9 cellular contexts compared by ENCODE assay signal in the genomic region with DNA sequence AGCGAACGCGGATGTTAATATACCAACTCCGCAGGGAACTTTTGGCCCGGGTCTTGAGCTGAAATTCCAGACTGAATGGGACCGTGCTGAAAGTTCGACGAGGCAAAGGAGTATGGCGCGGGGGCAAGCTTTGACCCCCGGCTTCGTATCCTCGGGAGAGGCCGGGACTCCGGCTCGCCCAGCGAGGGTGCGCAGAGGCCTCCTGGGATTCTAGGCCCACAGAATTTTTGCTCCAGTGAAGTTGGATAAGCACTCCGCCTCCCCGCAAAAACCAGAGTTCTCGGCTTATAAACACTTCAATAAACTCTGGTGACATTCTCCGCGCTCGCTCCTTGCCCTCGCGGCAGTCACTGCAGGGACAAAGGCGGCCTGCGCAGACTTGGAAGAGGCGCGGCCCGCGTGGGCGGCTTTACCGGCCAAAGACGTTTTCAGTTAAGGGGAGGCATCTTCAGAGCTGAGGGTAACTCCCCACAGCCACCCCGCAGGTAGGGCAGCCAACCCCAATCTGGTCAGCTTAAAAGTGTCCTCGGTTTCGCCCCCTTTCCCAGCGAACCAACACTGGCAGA.
DNase-seq lines count a peak whose midpoint lies in the region; FAIRE-seq and TF ChIP-seq lines count a peak whose summit lies in the region.
"Had no signal": no experiment of that assay in that cellular context is flagged by ENCODE, and none has a peak within 500 bp of the region (broad histone marks: within the 10 kb centered on the region; RNA-seq: fewer than 3 reads in every experiment).

No MANE protein-coding gene starts in this region.

- no peaks in the 10 kb centered on the region for H3K79me2 ChIP-seq in smooth muscle cell (ENCODE audit: low read depth)

- no peaks in the 10 kb centered on the region for H3K9me3 ChIP-seq in HUES64 (ENCODE audit: insufficient read depth, low read depth, low read length)
- no peaks in the 10 kb centered on the region for H3K9me3 ChIP-seq in smooth muscle cell (replicated peaks; ENCODE audit: low read depth)

- WGBS in HUES64, result under 1% methylated on average over 39 of the region's 39 CpGs
- 3% methylated on average over 39 of the region's 39 CpGs for WGBS in smooth muscle cell (ENCODE audit: low lambda C conversion rate)

- in situ Hi-C loops in astrocyte of the cerebellum (cut with HindIII; ENCODE audit: low sequenced_read_pairs), result no loop called here

- H4K20me1 ChIP-seq in smooth muscle cell (ENCODE audit: low read depth), result no peaks in the 10 kb centered on the region

- H3K9ac ChIP-seq in HUES64 (ENCODE audit: low read depth, low read length) (no peak overlapping the region), smooth muscle cell (ENCODE audit: low read depth) (no peak overlapping the region)

- DNase-seq in astrocyte of the cerebellum (ENCODE audit: low read depth) (no peak), kidney epithelial cell (ENCODE audit: low read depth) (no peak), smooth muscle cell (lab: John Stamatoyannopoulos, UW; ENCODE audit: unreplicated experiment) (no peak), frontal cortex (ENCODE audit: low spot score in 2 of 2) (no peak), NCI-H146 (lab: John Stamatoyannopoulos, UW) (no peak), DMS79 (lab: John Stamatoyannopoulos, UW) (no peak)
- DNase-seq: cortex of kidney had no signal

- H3F3A ChIP-seq in smooth muscle cell (ENCODE audit: low read depth), result peaks cover 5% of the 10 kb centered on the region

- no peak for FAIRE-seq in frontal cortex (lab: Jason Lieb, UNC)

- TF ChIP-seq CTCF in astrocyte of the cerebellum (IDR thresholded peaks at IDR 0.05; ENCODE audit: low read depth, low read length, missing control alignments) (no peak), kidney epithelial cell (IDR thresholded peaks at IDR 0.05; ENCODE audit: insufficient read depth, low read length, poor library complexity, severe bottlenecking) (no peak), smooth muscle cell (IDR thresholded peaks at IDR 0.05; ENCODE audit: borderline replicate concordance, insufficient read depth, poor library complexity, severe bottlenecking) (no peak)

- H3K36me3 ChIP-seq in HUES64 (ENCODE audit: insufficient read depth, low read length) (no peaks in the 10 kb centered on the region), kidney epithelial cell (ENCODE audit: control insufficient read depth, insufficient read depth, low read length) (no peaks in the 10 kb centered on the region), smooth muscle cell (ENCODE audit: low read depth) (no peaks in the 10 kb centered on the region)

- H3K27ac ChIP-seq in HUES64 (ENCODE audit: low read depth, low read length) (no peak overlapping the region), smooth muscle cell (ENCODE audit: low read depth) (no peak overlapping the region)
- H3K27ac ChIP-seq: SK-N-MC had no signal

- H3K4me2 ChIP-seq in smooth muscle cell, result peak overlapping the region; percentile 99

- H3K27me3 ChIP-seq in HUES64 (ENCODE audit: insufficient read depth, low read length), result peaks cover 92% of the 10 kb centered on the region
- H3K27me3 ChIP-seq in kidney epithelial cell (ENCODE audit: control insufficient read depth, insufficient read depth, low read length), result peaks cover 55% of the 10 kb centered on the region
- H3K27me3 ChIP-seq in smooth muscle cell (ENCODE audit: low read depth), result peaks cover 67% of the 10 kb centered on the region

- H3K4me3 ChIP-seq in HUES64 (ENCODE audit: low read length) (peak overlapping the region; percentile 72), astrocyte of the cerebellum (ENCODE audit: low read depth, low read length) (peak overlapping the region; percentile 39), kidney epithelial cell (ENCODE audit: low read depth, low read length) (peak overlapping the region; percentile 26), smooth muscle cell (peak overlapping the region; percentile 92)
- H3K4me3 ChIP-seq: SK-N-MC had no signal

- H3K4me1 ChIP-seq in HUES64 (ENCODE audit: insufficient read depth, low read length) (peaks cover 53% of the 10 kb centered on the region), smooth muscle cell (ENCODE audit: low read depth) (peaks cover 65% of the 10 kb centered on the region)

- H2AFZ ChIP-seq in smooth muscle cell (ENCODE audit: low read depth), result peak overlapping the region; percentile 50

Comparison
In these comparisons a context has a peak if more than half of its experiments do, and no peak if none do; other contexts are left out.
1. H3K4me3 ChIP-seq: peak in every context shown above with its lines; median percentile 92 in smooth muscle cell; 72 in HUES64; 39 in astrocyte of the cerebellum; 26 in kidney epithelial cell.